In genomic region chrX:10189317-10190268, GRCh38 we compare ENCODE assay signal across 8 cellular contexts. TPM values are rescaled to one million over a fixed set of nuclear protein-coding genes. Genes with fewer than 3 reads are reported as not detected.
DNase-seq lines count a peak whose midpoint lies in the region; ATAC-seq and TF ChIP-seq lines count a peak whose summit lies in the region.

No MANE protein-coding gene starts in this region.

- peaks cover 2% of the 10 kb centered on the region for H3K27me3 Mint-ChIP-seq in activated CD4-positive, alpha-beta T cell treated with anti-CD3 and anti-CD28 coated beads, Interleukin-2, amount 10 ng/mL, durations not matched to agents 24 days and 14 days

- 32 to 34% methylated on average over 14 to 16 of the region's 16 CpGs for WGBS in lower leg skin, 2 donors

- peak; percentile 87 for ATAC-seq in GM18502 (IDR thresholded peaks at IDR 0.05; ENCODE audit: poor library complexity, unreplicated experiment)
- ATAC-seq in HG02973 (IDR thresholded peaks at IDR 0.05; ENCODE audit: unreplicated experiment), result peak; percentile 67

- TF ChIP-seq POLR2A in lower leg skin (IDR thresholded peaks at IDR 0.05), result no peak

- no peak overlapping the region for H3K27ac ChIP-seq in colonic mucosa

- H3K4me3 ChIP-seq in colonic mucosa, result no peak overlapping the region
- no peak overlapping the region for H3K4me3 ChIP-seq in lower leg skin (ENCODE audit: low read depth, poor library complexity, severe bottlenecking)

- no peaks in the 10 kb centered on the region for H3K27me3 ChIP-seq in colonic mucosa

- DNase-seq in A172 (ENCODE audit: low spot score) (peak; percentile 61), NCI-H226 (peak; percentile 38), colonic mucosa (peak; percentile 78), lower leg skin (ENCODE audit: low spot score in 2 of 2) (peak; percentile 62 to 96)
- peak; percentile 89 for DNase-seq in activated CD4-positive, alpha-beta T cell treated with anti-CD3 and anti-CD28 coated beads, Interleukin-2, amount 10 ng/mL, durations not matched to agents 24 days and 14 days
- DNase-seq in stimulated activated CD4-positive, alpha-beta T cell treated with anti-CD3 and anti-CD28 coated beads, TNF-alpha, amount 100 ng/mL, for 4 hours (ENCODE audit: low read depth in 3 of 3), result peak; percentile 29 to 46 (median 41)

- H3K27ac Mint-ChIP-seq in activated CD4-positive, alpha-beta T cell treated with anti-CD3 and anti-CD28 coated beads, Interleukin-2, amount 10 ng/mL, durations not matched to agents 24 days and 14 days, result no peak overlapping the region

- H3K9me3 Mint-ChIP-seq in activated CD4-positive, alpha-beta T cell treated with anti-CD3 and anti-CD28 coated beads, Interleukin-2, amount 10 ng/mL, durations not matched to agents 24 days and 14 days, result no peaks in the 10 kb centered on the region

- no peaks in the 10 kb centered on the region for H3K9me3 ChIP-seq in colonic mucosa

- H3K9ac ChIP-seq in colonic mucosa (ENCODE audit: low read depth in 2 of 2, low read length in 2 of 2), result no peak overlapping the region

- H3K4me1 ChIP-seq in colonic mucosa, result no peaks in the 10 kb centered on the region

- peaks cover 2% of the 10 kb centered on the region for H3K4me1 Mint-ChIP-seq in activated CD4-positive, alpha-beta T cell treated with anti-CD3 and anti-CD28 coated beads, Interleukin-2, amount 10 ng/mL, durations not matched to agents 24 days and 14 days

- TF ChIP-seq CTCF in colonic mucosa (IDR thresholded peaks at IDR 0.05), result peak; percentile 80
- TF ChIP-seq CTCF in lower leg skin (IDR thresholded peaks at IDR 0.05), result peak in 1 of 3 donors; percentile 10

- no peaks in the 10 kb centered on the region for H3K36me3 Mint-ChIP-seq in activated CD4-positive, alpha-beta T cell treated with anti-CD3 and anti-CD28 coated beads, Interleukin-2, amount 10 ng/mL, durations not matched to agents 24 days and 14 days (ENCODE audit: low read depth)

- H3K36me3 ChIP-seq in colonic mucosa, result no peaks in the 10 kb centered on the region

- H3K4me3 Mint-ChIP-seq in activated CD4-positive, alpha-beta T cell treated with anti-CD3 and anti-CD28 coated beads, Interleukin-2, amount 10 ng/mL, durations not matched to agents 24 days and 14 days, result no peak overlapping the region

- intact Hi-C loops in activated CD4-positive, alpha-beta T cell treated with anti-CD3 and anti-CD28 coated beads, Interleukin-2, amount 10 ng/mL, durations not matched to agents 24 days and 14 days (cut with micrococcal nuclease), result loop anchor here (1.0 to 5.0 kb wide), 4 partner anchors 428 to 948 kb away; no protein-coding TSS in a partner anchor
- intact Hi-C loops in colonic mucosa (cut with DNase I), result loop anchor here (2.0 to 5.0 kb wide), 2 partner anchors 447 to 948 kb away; no protein-coding TSS in a partner anchor
- intact Hi-C loops in lower leg skin (cut with DNase I; ENCODE audit: low total_unique reads), result loop anchor here (2.0 to 10.0 kb wide), 4 partner anchors 409 to 943 kb away; no protein-coding TSS in a partner anchor

RNA-seq across cellular contexts. Expression of gene CLCN4, which starts 32.8 kb away (rescaled TPM):
- 16.8 and 21.9 TPM in 2 replicates for total RNA-seq in A172 (2014; rRNA removed; shearing (Covaris generic))
- total RNA-seq in activated CD4-positive, alpha-beta T cell treated with anti-CD3 and anti-CD28 coated beads, Interleukin-2, amount 10 ng/mL, durations not matched to agents 24 days and 14 days, result not detected in 2 replicates
- total RNA-seq in colonic mucosa (1 to 10 TPM in 1 of 2 donors, under 1 TPM in 1; 0.62 to 1.2 TPM), lower leg skin (1 to 10 TPM in 3 of 4 donors, under 1 TPM in 1; 0.54 to 5.0 (median 2.6) TPM)

Comparison
In these comparisons a context has a peak if more than half of its experiments do, and no peak if none do; other contexts are left out.
1. DNase-seq: peak in every context shown above with its lines; median percentile 89 in activated CD4-positive, alpha-beta T cell treated with anti-CD3 and anti-CD28 coated beads, Interleukin-2, amount 10 ng/mL, durations not matched to agents 24 days and 14 days; 79 in lower leg skin; 78 in colonic mucosa; 61 in A172; 41 in stimulated activated CD4-positive, alpha-beta T cell treated with anti-CD3 and anti-CD28 coated beads, TNF-alpha, amount 100 ng/mL, for 4 hours; 38 in NCI-H226.